Comparison of ENCODE assay signal across 11 cellular contexts in the genomic region with DNA sequence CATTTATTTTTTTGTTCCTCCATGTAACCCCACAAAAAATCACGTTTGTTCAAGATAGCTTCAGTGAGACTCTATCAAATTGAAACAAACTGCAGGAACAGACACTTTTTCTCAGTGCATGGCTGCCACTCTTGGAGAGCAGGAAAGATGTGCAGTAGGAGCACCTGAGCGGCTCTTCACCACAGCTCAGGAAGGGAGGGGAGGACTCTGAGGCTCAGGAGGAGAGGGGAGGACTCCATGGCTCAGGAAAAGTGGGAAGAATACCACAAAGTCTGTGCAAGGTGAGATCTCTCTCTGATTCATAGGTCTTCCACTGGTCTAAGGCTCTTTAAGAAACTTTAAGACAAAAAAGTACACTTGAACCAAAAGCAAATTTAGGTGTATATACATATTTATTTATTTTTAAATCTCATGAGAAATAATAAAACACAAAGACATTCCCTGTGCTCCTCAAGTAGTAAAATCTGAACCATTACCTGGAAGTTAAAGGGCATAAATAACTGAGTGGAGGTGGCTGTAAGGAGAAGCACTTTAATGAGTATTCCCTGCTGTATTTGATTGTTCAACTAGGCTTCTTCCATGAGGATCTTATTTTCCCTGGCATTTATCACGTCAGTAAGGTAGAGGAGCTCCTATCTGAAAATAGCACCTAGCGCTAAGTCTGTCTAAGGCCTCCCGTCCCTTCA.
A peak's percentile ranks its signal among the peaks of the same experiment; 100 is the strongest.
DNase-seq lines count a peak whose midpoint lies in the region; ATAC-seq, FAIRE-seq and TF ChIP-seq lines count a peak whose summit lies in the region.
"Had no signal": no experiment of that assay in that cellular context is flagged by ENCODE, and none has a peak within 500 bp of the region (broad histone marks: within the 10 kb centered on the region; RNA-seq: fewer than 3 reads in every experiment).

No MANE protein-coding gene starts in this region.

- H3K79me2 ChIP-seq in HCT116 (ENCODE audit: insufficient read depth, low read length): no peaks in the 10 kb centered on the region

- no peak overlapping the region for H3K27ac ChIP-seq in CD4-positive, CD25-positive, alpha-beta regulatory T cell (ENCODE audit: insufficient read depth, low read length, poor library complexity, severe bottlenecking)
- peak overlapping the region; percentile 87 for H3K27ac ChIP-seq in HCT116 (ENCODE audit: low read depth, low read length)
- peak overlapping the region; percentile 52 for H3K27ac ChIP-seq in brain microvascular endothelial cell

- TF ChIP-seq CTCF in HCT116 (IDR thresholded peaks at IDR 0.05 in 2 of 3, conservative IDR thresholded peaks at IDR 0.05 in 1 of 3; ENCODE audit: borderline replicate concordance in 1 of 3, insufficient read depth in 1 of 3, low read depth in 2 of 3, low read length in 2 of 3) (no peak), brain microvascular endothelial cell (IDR thresholded peaks at IDR 0.05; ENCODE audit: low read depth, low read length, missing control alignments) (no peak), mesothelial cell of epicardium (IDR thresholded peaks at IDR 0.05; ENCODE audit: unreplicated experiment) (no peak)

- FAIRE-seq in urothelium cell line (lab: Jason Lieb, UNC): no peak

- RAD21 ChIA-PET in HCT116 (lab: Charles Lee; ENCODE audit: low non-redundant PET in 1 of 2, low total read pairs in 2 of 2, uncharacterized antibody in 2 of 2, unreplicated experiment in 2 of 2): no interaction called here

- H3K36me3 Mint-ChIP-seq in CD4-positive, CD25-positive, alpha-beta regulatory T cell: peaks cover 10% of the 10 kb centered on the region
- peaks cover 2% of the 10 kb centered on the region for H3K36me3 Mint-ChIP-seq in mesothelial cell of epicardium
- H3K36me3 Mint-ChIP-seq: stimulated activated naive B cell treated with anti-CD40 and anti-IgM and Interleukin-4, amounts not matched to agents 10 μg/mL and 1 μg/mL and 100 μg/mL, for 72 hours had no signal

- no peaks in the 10 kb centered on the region for H3K27me3 Mint-ChIP-seq in CD4-positive, CD25-positive, alpha-beta regulatory T cell
- H3K27me3 Mint-ChIP-seq in mesothelial cell of epicardium (ENCODE audit: low read depth): no peaks in the 10 kb centered on the region

- TSS peak; percentile 90 for BruUV-seq in HCT116 (replicated peaks; lab: Mats Ljungman, UMichigan)

- peaks cover 9 to 87% (median 39%) of the 10 kb centered on the region in 4 donors for H3K4me1 Mint-ChIP-seq in CD4-positive, CD25-positive, alpha-beta regulatory T cell
- H3K4me1 Mint-ChIP-seq in mesothelial cell of epicardium: peaks cover 55% of the 10 kb centered on the region

- no peaks in the 10 kb centered on the region for H3K36me3 ChIP-seq in CD4-positive, CD25-positive, alpha-beta regulatory T cell (ENCODE audit: control insufficient read depth, insufficient read depth, low read length)
- no peaks in the 10 kb centered on the region for H3K36me3 ChIP-seq in HCT116 (ENCODE audit: control insufficient read depth in 1 of 2, insufficient read depth in 2 of 2, low read length in 2 of 2)
- H3K36me3 ChIP-seq in brain microvascular endothelial cell (replicated peaks): no peaks in the 10 kb centered on the region
- H3K36me3 ChIP-seq: BE2C had no signal

- peak overlapping the region in 2 of 4 donors; percentile 37 to 77 for H3K4me3 Mint-ChIP-seq in CD4-positive, CD25-positive, alpha-beta regulatory T cell
- H3K4me3 Mint-ChIP-seq in mesothelial cell of epicardium: no peak overlapping the region
- H3K4me3 Mint-ChIP-seq: stimulated activated naive B cell treated with anti-CD40 and anti-IgM and Interleukin-4, amounts not matched to agents 10 μg/mL and 1 μg/mL and 100 μg/mL, for 72 hours had no signal

- in situ Hi-C loops in brain microvascular endothelial cell (cut with HindIII; ENCODE audit: low pct_ligation_motif_present, low sequenced_read_pairs): no loop called here

- no peaks in the 10 kb centered on the region for H3K27me3 ChIP-seq in CD4-positive, CD25-positive, alpha-beta regulatory T cell (ENCODE audit: control insufficient read depth, insufficient read depth, low read length)
- H3K27me3 ChIP-seq in HCT116 (ENCODE audit: insufficient read depth, low read length) (no peaks in the 10 kb centered on the region), brain microvascular endothelial cell (replicated peaks) (no peaks in the 10 kb centered on the region)
- H3K27me3 ChIP-seq: BE2C had no signal

- intact Hi-C loops in HCT116 (cut with micrococcal nuclease): no loop called here

- CTCF ChIA-PET in HCT116 (lab: Charles Lee): interaction anchor here (1.1 kb wide), 1 partner anchor 13 kb away, joined by 3 read pairs; no protein-coding TSS in a partner anchor

- peak overlapping the region; percentile 59 for H3K4me2 ChIP-seq in HCT116 (ENCODE audit: low read length)

- H3K4me3 ChIP-seq in CD4-positive, CD25-positive, alpha-beta regulatory T cell (ENCODE audit: low read depth, low read length): no peak overlapping the region
- H3K4me3 ChIP-seq in HCT116 (replicated peaks in 1 of 2; ENCODE audit: low read depth in 1 of 2, low read length in 2 of 2): peak overlapping the region in 1 of 2 experiments; percentile 25; a peak in 2 of 4 replicates
- no peak overlapping the region for H3K4me3 ChIP-seq in brain microvascular endothelial cell (ENCODE audit: low read depth, low read length)

- H3K9me3 ChIP-seq in CD4-positive, CD25-positive, alpha-beta regulatory T cell (ENCODE audit: control insufficient read depth in 2 of 2, low read length in 2 of 2): no peaks in the 10 kb centered on the region
- H3K9me3 ChIP-seq in HCT116 (ENCODE audit: control insufficient read depth in 1 of 2, insufficient read depth in 1 of 2, low read depth in 1 of 2, low read length in 2 of 2): no peaks in the 10 kb centered on the region
- H3K9me3 ChIP-seq: BE2C had no signal

- no peak for DNase-seq in CD4-positive, CD25-positive, alpha-beta regulatory T cell
- DNase-seq in HCT116 (ENCODE audit: low read depth, low spot score) (no peak), brain microvascular endothelial cell (no peak), mesothelial cell of epicardium (ENCODE audit: low spot score in 2 of 2, unreplicated experiment in 2 of 2) (no peak), NCI-H446 treated with DMSO at 0.1 percent for 48 hours (lab: John Stamatoyannopoulos, UW) (no peak), urothelium cell line (ENCODE audit: low spot score) (no peak), foreskin melanocyte (no peak), pons (ENCODE audit: low spot score) (no peak)
- DNase-seq: BE2C; NCI-H2081; stimulated activated naive B cell treated with anti-CD40 and anti-IgM and Interleukin-4, amounts not matched to agents 10 μg/mL and 1 μg/mL and 100 μg/mL, for 72 hours had no signal

- H2AFZ ChIP-seq in HCT116 (ENCODE audit: low read depth, low read length, poor library complexity, severe bottlenecking): no peak overlapping the region

- H4K20me1 ChIP-seq in HCT116 (ENCODE audit: insufficient read depth): no peaks in the 10 kb centered on the region

- H3K4me1 ChIP-seq in CD4-positive, CD25-positive, alpha-beta regulatory T cell (ENCODE audit: control insufficient read depth, insufficient read depth, low read length, poor library complexity, severe bottlenecking): peaks cover 45% of the 10 kb centered on the region
- H3K4me1 ChIP-seq in HCT116 (ENCODE audit: control insufficient read depth in 1 of 2, insufficient read depth in 2 of 2, low read length in 2 of 2): peaks cover 36 to 54% of the 10 kb centered on the region in 2 experiments
- H3K4me1 ChIP-seq: BE2C had no signal

- TF ChIP-seq POLR2A in HCT116 (IDR thresholded peaks at IDR 0.05; ENCODE audit: borderline replicate concordance, extremely low read depth, insufficient read depth, insufficient read length): no peak

- peak overlapping the region; percentile 49 for H3K9ac ChIP-seq in HCT116 (ENCODE audit: low read length)

- ATAC-seq in CD4-positive, CD25-positive, alpha-beta regulatory T cell (ENCODE audit: low read depth in 2 of 2): no peak
- peak; percentile 56; the same call in 1 of the 2 replicates for ATAC-seq in HCT116
- ATAC-seq: stimulated activated naive B cell treated with anti-CD40 and anti-IgM and Interleukin-4, amounts not matched to agents 10 μg/mL and 1 μg/mL and 100 μg/mL, for 72 hours had no signal

- peak overlapping the region; percentile 60 to 87 (median 68) for H3K27ac Mint-ChIP-seq in CD4-positive, CD25-positive, alpha-beta regulatory T cell
- peak overlapping the region; percentile 99 for H3K27ac Mint-ChIP-seq in mesothelial cell of epicardium
- H3K27ac Mint-ChIP-seq: stimulated activated naive B cell treated with anti-CD40 and anti-IgM and Interleukin-4, amounts not matched to agents 10 μg/mL and 1 μg/mL and 100 μg/mL, for 72 hours had no signal

- POLR2A ChIA-PET in HCT116 (lab: Charles Lee): interaction anchor here (3.0 kb wide), 1 partner anchor 11 kb away, joined by 17 read pairs; no protein-coding TSS in a partner anchor

- no peaks in the 10 kb centered on the region for H3K9me2 ChIP-seq in HCT116 (ENCODE audit: insufficient read depth)

- TF ChIP-seq RAD21 in HCT116 (IDR thresholded peaks at IDR 0.05; ENCODE audit: low read depth): no peak

- peaks cover 0 to 2% (median 0%) of the 10 kb centered on the region in 7 donors for H3K9me3 Mint-ChIP-seq in CD4-positive, CD25-positive, alpha-beta regulatory T cell
- peaks cover 4% of the 10 kb centered on the region for H3K9me3 Mint-ChIP-seq in mesothelial cell of epicardium
- H3K9me3 Mint-ChIP-seq: stimulated activated naive B cell treated with anti-CD40 and anti-IgM and Interleukin-4, amounts not matched to agents 10 μg/mL and 1 μg/mL and 100 μg/mL, for 72 hours had no signal

TF ChIP-seq in HCT116, 20 proteins besides CTCF, POLR2A, EP300 and RAD21 (continues in another document):
- TF ChIP-seq EZH2 (IDR thresholded peaks at IDR 0.05) (no peak), CBX3 (IDR thresholded peaks at IDR 0.05; ENCODE audit: low read depth) (no peak), SP1 (IDR thresholded peaks at IDR 0.05; ENCODE audit: low read depth) (no peak), ELF1 (IDR thresholded peaks at IDR 0.05; ENCODE audit: borderline replicate concordance, low read depth) (no peak)
- TF ChIP-seq, protein P1, sequence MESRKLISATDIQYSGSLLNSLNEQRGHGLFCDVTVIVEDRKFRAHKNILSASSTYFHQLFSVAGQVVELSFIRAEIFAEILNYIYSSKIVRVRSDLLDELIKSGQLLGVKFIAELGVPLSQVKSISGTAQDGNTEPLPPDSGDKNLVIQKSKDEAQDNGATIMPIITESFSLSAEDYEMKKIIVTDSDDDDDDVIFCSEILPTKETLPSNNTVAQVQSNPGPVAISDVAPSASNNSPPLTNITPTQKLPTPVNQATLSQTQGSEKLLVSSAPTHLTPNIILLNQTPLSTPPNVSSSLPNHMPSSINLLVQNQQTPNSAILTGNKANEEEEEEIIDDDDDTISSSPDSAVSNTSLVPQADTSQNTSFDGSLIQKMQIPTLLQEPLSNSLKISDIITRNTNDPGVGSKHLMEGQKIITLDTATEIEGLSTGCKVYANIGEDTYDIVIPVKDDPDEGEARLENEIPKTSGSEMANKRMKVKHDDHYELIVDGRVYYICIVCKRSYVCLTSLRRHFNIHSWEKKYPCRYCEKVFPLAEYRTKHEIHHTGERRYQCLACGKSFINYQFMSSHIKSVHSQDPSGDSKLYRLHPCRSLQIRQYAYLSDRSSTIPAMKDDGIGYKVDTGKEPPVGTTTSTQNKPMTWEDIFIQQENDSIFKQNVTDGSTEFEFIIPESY (IDR thresholded peaks at IDR 0.05; ENCODE audit: extremely low read depth, insufficient replicate concordance, low read length): no peak
